In genomic region chr15:93088200-93088980, GRCh38 we compare ENCODE assay signal across 8 cellular contexts. TPM values are rescaled to one million over a fixed set of nuclear protein-coding genes. Genes with fewer than 3 reads are reported as not detected.
DNase-seq lines count a peak whose midpoint lies in the region; ATAC-seq and TF ChIP-seq lines count a peak whose summit lies in the region.

No MANE protein-coding gene starts in this region.

- no peaks in the 10 kb centered on the region for H3K36me3 ChIP-seq in left ventricle myocardium inferior
- H3K36me3 ChIP-seq in sigmoid colon: no peaks in the 10 kb centered on the region

- peaks cover 9 to 14% (median 11%) of the 10 kb centered on the region in 3 donors for H3K4me1 Mint-ChIP-seq in IgD-negative memory B cell
- H3K4me1 Mint-ChIP-seq in activated T-helper 1 cell treated with anti-CD3 and anti-CD28 coated beads, Interleukin-12 subunit alpha, Interleukin-12 subunit beta, Interleukin-2, Interleukin-4 antibody, amounts not matched to agents 30 ng/mL and 10 ng/mL and 1 ng/mL, durations not matched to agents 14 hours and 24 hours and 36 hours (ENCODE audit: low read depth): peaks cover 7% of the 10 kb centered on the region

- peak overlapping the region; percentile 91 for H3K27ac ChIP-seq in left ventricle myocardium inferior (replicated peaks)
- H3K27ac ChIP-seq in sigmoid colon: peak overlapping the region; percentile 85 to 96 (median 90)

- intact Hi-C loops in activated T-helper 1 cell treated with anti-CD3 and anti-CD28 coated beads, Interleukin-12 subunit alpha, Interleukin-12 subunit beta, Interleukin-2, Interleukin-4 antibody, amounts not matched to agents 30 ng/mL and 10 ng/mL and 1 ng/mL, durations not matched to agents 14 hours and 24 hours and 36 hours (cut with micrococcal nuclease): no loop called here
- intact Hi-C loops in left ventricle myocardium inferior (cut with micrococcal nuclease): no loop called here
- intact Hi-C loops in sigmoid colon (cut with DNase I): loop anchor here (2.0 to 5.0 kb wide), 7 partner anchors 58 to 1032 kb away; no protein-coding TSS in a partner anchor

- TF ChIP-seq EP300 in sigmoid colon (IDR thresholded peaks at IDR 0.05): no peak

- H3K27me3 ChIP-seq in left ventricle myocardium inferior (ENCODE audit: low read depth): peaks cover 51% of the 10 kb centered on the region
- peaks cover 0 to 5% (median 0%) of the 10 kb centered on the region in 3 donors for H3K27me3 ChIP-seq in sigmoid colon

- peaks cover 26% of the 10 kb centered on the region for H3K4me1 ChIP-seq in left ventricle myocardium inferior
- peaks cover 0 to 53% (median 37%) of the 10 kb centered on the region in 4 donors for H3K4me1 ChIP-seq in sigmoid colon

- peak; percentile 11 for DNase-seq in activated naive CD4-positive, alpha-beta T cell treated with Interleukin-2 at 50 U/mL for 16 hours
- no peak for DNase-seq in activated naive CD4-positive, alpha-beta T cell (lab: John Stamatoyannopoulos, UW)
- peak; percentile 3 for DNase-seq in activated T-helper 1 cell treated with anti-CD3 and anti-CD28 coated beads, Interleukin-12 subunit alpha, Interleukin-12 subunit beta, Interleukin-2, Interleukin-4 antibody, amounts not matched to agents 30 ng/mL and 10 ng/mL and 1 ng/mL, durations not matched to agents 14 hours and 24 hours and 36 hours (ENCODE audit: low spot score)
- DNase-seq in left ventricle myocardium inferior (peak; percentile 45), sigmoid colon (peak; percentile 77), NAMALWA (ENCODE audit: low spot score) (no peak)

- H3K9me3 Mint-ChIP-seq in IgD-negative memory B cell: no peaks in the 10 kb centered on the region
- no peaks in the 10 kb centered on the region for H3K9me3 Mint-ChIP-seq in activated T-helper 1 cell treated with anti-CD3 and anti-CD28 coated beads, Interleukin-12 subunit alpha, Interleukin-12 subunit beta, Interleukin-2, Interleukin-4 antibody, amounts not matched to agents 30 ng/mL and 10 ng/mL and 1 ng/mL, durations not matched to agents 14 hours and 24 hours and 36 hours

- H3K9me3 ChIP-seq in left ventricle myocardium inferior (replicated peaks): no peaks in the 10 kb centered on the region
- no peaks in the 10 kb centered on the region for H3K9me3 ChIP-seq in sigmoid colon

- H3K4me3 ChIP-seq in left ventricle myocardium inferior (peak overlapping the region; percentile 83), sigmoid colon (peak overlapping the region; percentile 54 to 87 (median 72))

- TF ChIP-seq CTCF in left ventricle myocardium inferior (IDR thresholded peaks at IDR 0.05; ENCODE audit: borderline replicate concordance): peak; percentile 7
- peak in 1 of 4 experiments; percentile 0 for TF ChIP-seq CTCF in sigmoid colon (IDR thresholded peaks at IDR 0.05)

- H3K4me3 Mint-ChIP-seq in IgD-negative memory B cell: peak overlapping the region; percentile 31 to 90 (median 58)
- H3K4me3 Mint-ChIP-seq in activated T-helper 1 cell treated with anti-CD3 and anti-CD28 coated beads, Interleukin-12 subunit alpha, Interleukin-12 subunit beta, Interleukin-2, Interleukin-4 antibody, amounts not matched to agents 30 ng/mL and 10 ng/mL and 1 ng/mL, durations not matched to agents 14 hours and 24 hours and 36 hours: peak overlapping the region; percentile 83

- H3K27me3 Mint-ChIP-seq in IgD-negative memory B cell: peaks cover 56% of the 10 kb centered on the region
- H3K27me3 Mint-ChIP-seq in activated T-helper 1 cell treated with anti-CD3 and anti-CD28 coated beads, Interleukin-12 subunit alpha, Interleukin-12 subunit beta, Interleukin-2, Interleukin-4 antibody, amounts not matched to agents 30 ng/mL and 10 ng/mL and 1 ng/mL, durations not matched to agents 14 hours and 24 hours and 36 hours (ENCODE audit: insufficient read depth): peaks cover 55% of the 10 kb centered on the region

- ATAC-seq in HG02763 (IDR thresholded peaks at IDR 0.05; ENCODE audit: unreplicated experiment): no peak

- H3K27ac Mint-ChIP-seq in IgD-negative memory B cell: no peak overlapping the region
- no peak overlapping the region for H3K27ac Mint-ChIP-seq in activated T-helper 1 cell treated with anti-CD3 and anti-CD28 coated beads, Interleukin-12 subunit alpha, Interleukin-12 subunit beta, Interleukin-2, Interleukin-4 antibody, amounts not matched to agents 30 ng/mL and 10 ng/mL and 1 ng/mL, durations not matched to agents 14 hours and 24 hours and 36 hours

- TF ChIP-seq POLR2A in sigmoid colon (IDR thresholded peaks at IDR 0.05): no peak

- WGBS in sigmoid colon, 2 donors: 1% methylated on average over 85 of the region's 85 CpGs

- peaks cover 1% of the 10 kb centered on the region for H3K36me3 Mint-ChIP-seq in IgD-negative memory B cell
- H3K36me3 Mint-ChIP-seq in activated T-helper 1 cell treated with anti-CD3 and anti-CD28 coated beads, Interleukin-12 subunit alpha, Interleukin-12 subunit beta, Interleukin-2, Interleukin-4 antibody, amounts not matched to agents 30 ng/mL and 10 ng/mL and 1 ng/mL, durations not matched to agents 14 hours and 24 hours and 36 hours (ENCODE audit: low read depth): no peaks in the 10 kb centered on the region

RNA-seq across cellular contexts. Expression of gene RGMA, which starts 0.6 kb away (rescaled TPM):
- polyA plus RNA-seq in IgD-negative memory B cell: not detected
- total RNA-seq in activated T-helper 1 cell treated with anti-CD3 and anti-CD28 coated beads, Interleukin-12 subunit alpha, Interleukin-12 subunit beta, Interleukin-2, Interleukin-4 antibody, amounts not matched to agents 30 ng/mL and 10 ng/mL and 1 ng/mL, durations not matched to agents 14 hours and 24 hours and 36 hours: 0.34 and 0.54 TPM in 2 replicates
- total RNA-seq in left ventricle myocardium inferior: 16.9 TPM
- 10 to 100 TPM; 21.8 to 58.6 (median 32.8) TPM for total RNA-seq in sigmoid colon
- 10 to 100 TPM in 1 of 3 donors, 1 to 10 TPM in 2; 1.4 to 18.5 (median 6.0) TPM for polyA plus RNA-seq in sigmoid colon

Comparison
In these comparisons a context has a peak if more than half of its experiments do, and no peak if none do; other contexts are left out.
1. DNase-seq: peak in activated naive CD4-positive, alpha-beta T cell treated with Interleukin-2 at 50 U/mL for 16 hours (single experiment), activated T-helper 1 cell treated with anti-CD3 and anti-CD28 coated beads, Interleukin-12 subunit alpha, Interleukin-12 subunit beta, Interleukin-2, Interleukin-4 antibody, amounts not matched to agents 30 ng/mL and 10 ng/mL and 1 ng/mL, durations not matched to agents 14 hours and 24 hours and 36 hours (single experiment), left ventricle myocardium inferior (single experiment) and sigmoid colon (single experiment); none in activated naive CD4-positive, alpha-beta T cell (0 of 4) and NAMALWA (single experiment).
2. RNA of gene RGMA, which starts 0.6 kb away (total RNA-seq): 21.8 to 58.6 TPM in sigmoid colon and 16.9 TPM in left ventricle myocardium inferior (single experiment); 0.34 to 0.54 TPM in activated T-helper 1 cell treated with anti-CD3 and anti-CD28 coated beads, Interleukin-12 subunit alpha, Interleukin-12 subunit beta, Interleukin-2, Interleukin-4 antibody, amounts not matched to agents 30 ng/mL and 10 ng/mL and 1 ng/mL, durations not matched to agents 14 hours and 24 hours and 36 hours; every median in the first group is over 10 times any median in the second.